In the genomic region with DNA sequence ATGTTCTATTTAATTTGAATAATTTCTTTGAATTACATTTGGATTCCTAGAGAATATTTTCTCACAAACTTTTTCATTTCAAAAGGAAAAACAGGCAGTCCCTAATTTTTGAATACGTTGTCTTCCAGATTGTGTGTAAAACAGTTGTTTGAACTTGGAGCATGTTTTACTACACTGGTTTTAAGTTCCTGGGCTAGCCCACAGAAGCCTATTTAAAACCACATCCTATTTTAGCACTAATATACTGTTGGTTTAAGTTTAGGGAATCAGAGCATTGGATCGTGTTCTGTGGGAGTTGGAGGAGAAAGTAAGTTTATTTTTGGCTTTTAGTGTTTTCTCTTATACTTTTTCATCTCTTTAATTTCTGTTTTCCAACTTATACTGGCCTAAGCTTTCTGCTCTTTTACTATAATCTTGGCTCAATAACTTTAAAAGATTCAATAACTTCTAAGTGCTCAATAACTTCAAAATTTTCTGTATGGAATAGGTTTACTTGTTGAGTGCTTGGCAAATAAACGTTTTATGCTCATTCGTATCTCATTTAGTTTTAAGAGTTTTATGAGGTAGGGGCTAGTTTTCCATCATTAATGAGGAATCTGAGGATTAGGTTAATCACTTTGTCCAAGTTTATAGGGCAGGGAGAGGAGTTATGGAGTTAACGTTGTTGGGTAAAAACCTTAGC, we compare ENCODE assay signal across 16 cellular contexts. TPM values are rescaled to one million over a fixed set of nuclear protein-coding genes. Genes with fewer than 3 reads are reported as not detected.
DNase-seq lines count a peak whose midpoint lies in the region; ATAC-seq and TF ChIP-seq lines count a peak whose summit lies in the region.
"Had no signal": no experiment of that assay in that cellular context is flagged by ENCODE, and none has a peak within 500 bp of the region (broad histone marks: within the 10 kb centered on the region; RNA-seq: fewer than 3 reads in every experiment).

No MANE protein-coding gene starts in this region.

- no peaks in the 10 kb centered on the region for H3K27me3 ChIP-seq in MG63
- H3K27me3 ChIP-seq: SJSA1 had no signal

- no peak for ATAC-seq in activated naive CD8-positive, alpha-beta T cell treated with anti-CD3 and anti-CD28 coated beads, Interleukin-2, amount 10 ng/mL, durations not matched to agents 7 days and 5 days (ENCODE audit: low read depth)
- no peak for ATAC-seq in left colon
- ATAC-seq: HepG2 had no signal

- peaks cover 56% of the 10 kb centered on the region for H3K4me1 Mint-ChIP-seq in activated naive CD8-positive, alpha-beta T cell treated with anti-CD3 and anti-CD28 coated beads, Interleukin-2, amount 10 ng/mL, durations not matched to agents 7 days and 5 days
- H3K4me1 Mint-ChIP-seq in activated naive CD8-positive, alpha-beta T cell treated with anti-CD3 and anti-CD28 coated beads for 36 hours: peaks cover 73% of the 10 kb centered on the region

- H3K9me3 Mint-ChIP-seq in activated naive CD8-positive, alpha-beta T cell treated with anti-CD3 and anti-CD28 coated beads, Interleukin-2, amount 10 ng/mL, durations not matched to agents 7 days and 5 days: no peaks in the 10 kb centered on the region
- no peaks in the 10 kb centered on the region for H3K9me3 Mint-ChIP-seq in activated naive CD8-positive, alpha-beta T cell treated with anti-CD3 and anti-CD28 coated beads for 36 hours

- POLR2A ChIA-PET in activated naive CD8-positive, alpha-beta T cell treated with anti-CD3 and anti-CD28 coated beads, Interleukin-2, amount 10 ng/mL, durations not matched to agents 7 days and 5 days (lab: Charles Lee): interaction anchor here (5.4 kb wide), 1 partner anchor 15 kb away, joined by 28 read pairs; a partner anchor contains a TSS

- no peaks in the 10 kb centered on the region for H3K27me3 Mint-ChIP-seq in activated naive CD8-positive, alpha-beta T cell treated with anti-CD3 and anti-CD28 coated beads, Interleukin-2, amount 10 ng/mL, durations not matched to agents 7 days and 5 days
- no peaks in the 10 kb centered on the region for H3K27me3 Mint-ChIP-seq in activated naive CD8-positive, alpha-beta T cell treated with anti-CD3 and anti-CD28 coated beads for 36 hours

- H3K4me3 ChIP-seq in NB4 (ENCODE audit: low read depth, low read length) (no peak overlapping the region), MG63 (no peak overlapping the region)
- H3K4me3 ChIP-seq: PC-9, SJSA1 had no signal

- H3K9me3 ChIP-seq in MG63: no peaks in the 10 kb centered on the region
- H3K9me3 ChIP-seq: SJSA1 had no signal

- no peak for DNase-seq in activated naive CD8-positive, alpha-beta T cell treated with anti-CD3 and anti-CD28 coated beads, Interleukin-2, amount 10 ng/mL, durations not matched to agents 7 days and 5 days
- DNase-seq in activated naive CD8-positive, alpha-beta T cell treated with anti-CD3 and anti-CD28 coated beads for 36 hours: no peak
- DNase-seq in NB4 (ENCODE audit: low read depth): peak; percentile 25
- DNase-seq in myocyte (ENCODE audit: low read depth): peak; percentile 19
- no peak for DNase-seq in left colon
- no peak for DNase-seq in SIG-M5 treated with dmso at 0.1 percent for 504 hours (lab: John Stamatoyannopoulos, UW; ENCODE audit: unreplicated experiment)
- DNase-seq in MG63: no peak
- DNase-seq: DMS 273 treated with DMSO at 0.1 percent for 48 hours, EL, MM.1S, NCI-H1417 treated with DMSO at 0.1 percent for 48 hours, NCI-H1930, NCI-H2171 treated with DMSO at 0.1 percent for 48 hours, PC-9 had no signal

- H3K27ac Mint-ChIP-seq in activated naive CD8-positive, alpha-beta T cell treated with anti-CD3 and anti-CD28 coated beads, Interleukin-2, amount 10 ng/mL, durations not matched to agents 7 days and 5 days: no peak overlapping the region
- H3K27ac Mint-ChIP-seq in activated naive CD8-positive, alpha-beta T cell treated with anti-CD3 and anti-CD28 coated beads for 36 hours: no peak overlapping the region

- H3K4me3 Mint-ChIP-seq in activated naive CD8-positive, alpha-beta T cell treated with anti-CD3 and anti-CD28 coated beads, Interleukin-2, amount 10 ng/mL, durations not matched to agents 7 days and 5 days: peak overlapping the region; percentile 42
- no peak overlapping the region for H3K4me3 Mint-ChIP-seq in activated naive CD8-positive, alpha-beta T cell treated with anti-CD3 and anti-CD28 coated beads for 36 hours

- TF ChIP-seq POLR2A in NB4 (IDR thresholded peaks at IDR 0.05; ENCODE audit: extremely low read depth, insufficient read length): no peak

- intact Hi-C loops in left colon (cut with DNase I, micrococcal nuclease): no loop called here

- no peak for TF ChIP-seq CTCF in NB4 (IDR thresholded peaks at IDR 0.05; ENCODE audit: low read depth, low read length)

- peaks cover 3% of the 10 kb centered on the region; the same call in 1 of the 2 replicates for H3K36me3 ChIP-seq in MG63
- H3K36me3 ChIP-seq: SJSA1 had no signal

- H3K36me3 Mint-ChIP-seq in activated naive CD8-positive, alpha-beta T cell treated with anti-CD3 and anti-CD28 coated beads, Interleukin-2, amount 10 ng/mL, durations not matched to agents 7 days and 5 days: peaks cover 50% of the 10 kb centered on the region
- H3K36me3 Mint-ChIP-seq in activated naive CD8-positive, alpha-beta T cell treated with anti-CD3 and anti-CD28 coated beads for 36 hours: peaks cover 50% of the 10 kb centered on the region

RNA-seq across cellular contexts. Expression of a gene that starts 14.9 kb away (rescaled TPM):
- 10 to 100 TPM; 46.0 to 49.6 TPM for total RNA-seq in activated naive CD8-positive, alpha-beta T cell treated with anti-CD3 and anti-CD28 coated beads, Interleukin-2, amount 10 ng/mL, durations not matched to agents 7 days and 5 days
- 10 to 100 TPM; 21.2 to 21.3 TPM for total RNA-seq in activated naive CD8-positive, alpha-beta T cell treated with anti-CD3 and anti-CD28 coated beads for 36 hours
- total RNA-seq in myocyte (19.8 and 27.9 TPM in 2 replicates), left colon (10 to 100 TPM; 36.4 to 37.2 TPM)
- polyA plus RNA-seq in myocyte (2012): 7.9 TPM
- 14.6 and 25.1 TPM in 2 replicates for total RNA-seq in MG63 (2014; rRNA removed; shearing (Covaris generic); ENCODE audit: low replicate concordance)

Comparison
In these comparisons a context has a peak if more than half of its experiments do, and no peak if none do; other contexts are left out.
1. DNase-seq: peak in NB4 (single experiment) and myocyte (single experiment); none in activated naive CD8-positive, alpha-beta T cell treated with anti-CD3 and anti-CD28 coated beads, Interleukin-2, amount 10 ng/mL, durations not matched to agents 7 days and 5 days (single experiment), activated naive CD8-positive, alpha-beta T cell treated with anti-CD3 and anti-CD28 coated beads for 36 hours (single experiment), left colon (0 of 2), SIG-M5 treated with dmso at 0.1 percent for 504 hours (single experiment) and MG63 (single experiment).